In genomic region chr16:67115649-67116048, GRCh38 we compare ENCODE assay signal across 1 cellular context.
TF ChIP-seq lines count a peak whose summit lies in the region.

No MANE protein-coding gene starts in this region.

TF ChIP-seq in HCT116, 20 proteins besides CTCF, POLR2A, EP300 and RAD21 (continued from another document):
- TF ChIP-seq EZH2phosphoT487 (IDR thresholded peaks at IDR 0.05; ENCODE audit: borderline replicate concordance) (no peak), ELF1 (IDR thresholded peaks at IDR 0.05; ENCODE audit: borderline replicate concordance, low read depth) (no peak), CEBPB (IDR thresholded peaks at IDR 0.05; ENCODE audit: low read depth) (no peak), CBX3 (IDR thresholded peaks at IDR 0.05; ENCODE audit: low read depth) (peak; percentile 87; the same call in 1 of the 2 replicates), JUND (IDR thresholded peaks at IDR 0.05) (peak; percentile 85), SIN3A (IDR thresholded peaks at IDR 0.05; ENCODE audit: low read depth) (peak; percentile 53; the same call in 1 of the 2 replicates), FOSL1 (IDR thresholded peaks at IDR 0.05; ENCODE audit: low read depth) (peak; percentile 79), YY1 (IDR thresholded peaks at IDR 0.05; ENCODE audit: extremely low read depth, insufficient replicate concordance, low read depth, low read length) (peak; percentile 72)
- TF ChIP-seq, protein P1, sequence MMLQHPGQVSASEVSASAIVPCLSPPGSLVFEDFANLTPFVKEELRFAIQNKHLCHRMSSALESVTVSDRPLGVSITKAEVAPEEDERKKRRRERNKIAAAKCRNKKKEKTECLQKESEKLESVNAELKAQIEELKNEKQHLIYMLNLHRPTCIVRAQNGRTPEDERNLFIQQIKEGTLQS (IDR thresholded peaks at IDR 0.05), result no peak
TF ChIP-seq in HCT116: peak in this region for 9.
